Comparison of ENCODE assay signal across 2 cellular contexts in genomic region chr14:32940711-32941667, GRCh38.
TF ChIP-seq lines count a peak whose summit lies in the region.

No MANE protein-coding gene starts in this region.

TF ChIP-seq in SK-N-SH, 30 proteins besides CTCF, POLR2A, EP300 and RAD21 (continued from another document):
- no peak for TF ChIP-seq MAX (IDR thresholded peaks at IDR 0.05; ENCODE audit: low read depth)
- TF ChIP-seq YY1 (IDR thresholded peaks at IDR 0.05; ENCODE audit: low read depth), result no peak
- TF ChIP-seq, protein P1, sequence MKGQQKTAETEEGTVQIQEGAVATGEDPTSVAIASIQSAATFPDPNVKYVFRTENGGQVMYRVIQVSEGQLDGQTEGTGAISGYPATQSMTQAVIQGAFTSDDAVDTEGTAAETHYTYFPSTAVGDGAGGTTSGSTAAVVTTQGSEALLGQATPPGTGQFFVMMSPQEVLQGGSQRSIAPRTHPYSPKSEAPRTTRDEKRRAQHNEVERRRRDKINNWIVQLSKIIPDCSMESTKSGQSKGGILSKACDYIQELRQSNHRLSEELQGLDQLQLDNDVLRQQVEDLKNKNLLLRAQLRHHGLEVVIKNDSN (IDR thresholded peaks at IDR 0.05; ENCODE audit: borderline replicate concordance, low read depth), result no peak
- TF ChIP-seq TCF12 (IDR thresholded peaks at IDR 0.05), result no peak
- no peak for TF ChIP-seq FOXJ3 (CRISPR knock-in tag; IDR thresholded peaks at IDR 0.05)
- TF ChIP-seq, protein P2, sequence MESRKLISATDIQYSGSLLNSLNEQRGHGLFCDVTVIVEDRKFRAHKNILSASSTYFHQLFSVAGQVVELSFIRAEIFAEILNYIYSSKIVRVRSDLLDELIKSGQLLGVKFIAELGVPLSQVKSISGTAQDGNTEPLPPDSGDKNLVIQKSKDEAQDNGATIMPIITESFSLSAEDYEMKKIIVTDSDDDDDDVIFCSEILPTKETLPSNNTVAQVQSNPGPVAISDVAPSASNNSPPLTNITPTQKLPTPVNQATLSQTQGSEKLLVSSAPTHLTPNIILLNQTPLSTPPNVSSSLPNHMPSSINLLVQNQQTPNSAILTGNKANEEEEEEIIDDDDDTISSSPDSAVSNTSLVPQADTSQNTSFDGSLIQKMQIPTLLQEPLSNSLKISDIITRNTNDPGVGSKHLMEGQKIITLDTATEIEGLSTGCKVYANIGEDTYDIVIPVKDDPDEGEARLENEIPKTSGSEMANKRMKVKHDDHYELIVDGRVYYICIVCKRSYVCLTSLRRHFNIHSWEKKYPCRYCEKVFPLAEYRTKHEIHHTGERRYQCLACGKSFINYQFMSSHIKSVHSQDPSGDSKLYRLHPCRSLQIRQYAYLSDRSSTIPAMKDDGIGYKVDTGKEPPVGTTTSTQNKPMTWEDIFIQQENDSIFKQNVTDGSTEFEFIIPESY (IDR thresholded peaks at IDR 0.05; ENCODE audit: borderline replicate concordance, low read depth), result no peak
- TF ChIP-seq TEAD4 (IDR thresholded peaks at IDR 0.05; ENCODE audit: borderline replicate concordance, insufficient read depth), result no peak
- no peak for TF ChIP-seq EZH2phosphoT487 (IDR thresholded peaks at IDR 0.05; ENCODE audit: borderline replicate concordance, low read depth)
- TF ChIP-seq RFX5 (IDR thresholded peaks at IDR 0.05; ENCODE audit: low read length), result no peak
- no peak for TF ChIP-seq NRF1 (IDR thresholded peaks at IDR 0.05; ENCODE audit: low read depth, low read length)
- TF ChIP-seq MXI1 (IDR thresholded peaks at IDR 0.05; ENCODE audit: low read depth, low read length), result no peak
- no peak for TF ChIP-seq SIN3A (IDR thresholded peaks at IDR 0.05; ENCODE audit: borderline replicate concordance, low read depth, low read length)
- TF ChIP-seq, protein P3, sequence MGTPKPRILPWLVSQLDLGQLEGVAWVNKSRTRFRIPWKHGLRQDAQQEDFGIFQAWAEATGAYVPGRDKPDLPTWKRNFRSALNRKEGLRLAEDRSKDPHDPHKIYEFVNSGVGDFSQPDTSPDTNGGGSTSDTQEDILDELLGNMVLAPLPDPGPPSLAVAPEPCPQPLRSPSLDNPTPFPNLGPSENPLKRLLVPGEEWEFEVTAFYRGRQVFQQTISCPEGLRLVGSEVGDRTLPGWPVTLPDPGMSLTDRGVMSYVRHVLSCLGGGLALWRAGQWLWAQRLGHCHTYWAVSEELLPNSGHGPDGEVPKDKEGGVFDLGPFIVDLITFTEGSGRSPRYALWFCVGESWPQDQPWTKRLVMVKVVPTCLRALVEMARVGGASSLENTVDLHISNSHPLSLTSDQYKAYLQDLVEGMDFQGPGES (IDR thresholded peaks at IDR 0.05; ENCODE audit: low read depth, low read length), result no peak
- TF ChIP-seq FOXM1 (IDR thresholded peaks at IDR 0.05; ENCODE audit: low read depth), result no peak
- no peak for TF ChIP-seq RXRA (IDR thresholded peaks at IDR 0.05; ENCODE audit: borderline replicate concordance, low read depth)
- no peak for TF ChIP-seq JUND (IDR thresholded peaks at IDR 0.05)
TF ChIP-seq in SK-N-SH: peak in this region for 0.

TF ChIP-seq in SK-N-SH treated with all-trans-retinoic acid at 6 μM for 48 hours, 23 proteins besides CTCF, POLR2A, EP300 and RAD21 (continued from another document):
- TF ChIP-seq, protein P4, sequence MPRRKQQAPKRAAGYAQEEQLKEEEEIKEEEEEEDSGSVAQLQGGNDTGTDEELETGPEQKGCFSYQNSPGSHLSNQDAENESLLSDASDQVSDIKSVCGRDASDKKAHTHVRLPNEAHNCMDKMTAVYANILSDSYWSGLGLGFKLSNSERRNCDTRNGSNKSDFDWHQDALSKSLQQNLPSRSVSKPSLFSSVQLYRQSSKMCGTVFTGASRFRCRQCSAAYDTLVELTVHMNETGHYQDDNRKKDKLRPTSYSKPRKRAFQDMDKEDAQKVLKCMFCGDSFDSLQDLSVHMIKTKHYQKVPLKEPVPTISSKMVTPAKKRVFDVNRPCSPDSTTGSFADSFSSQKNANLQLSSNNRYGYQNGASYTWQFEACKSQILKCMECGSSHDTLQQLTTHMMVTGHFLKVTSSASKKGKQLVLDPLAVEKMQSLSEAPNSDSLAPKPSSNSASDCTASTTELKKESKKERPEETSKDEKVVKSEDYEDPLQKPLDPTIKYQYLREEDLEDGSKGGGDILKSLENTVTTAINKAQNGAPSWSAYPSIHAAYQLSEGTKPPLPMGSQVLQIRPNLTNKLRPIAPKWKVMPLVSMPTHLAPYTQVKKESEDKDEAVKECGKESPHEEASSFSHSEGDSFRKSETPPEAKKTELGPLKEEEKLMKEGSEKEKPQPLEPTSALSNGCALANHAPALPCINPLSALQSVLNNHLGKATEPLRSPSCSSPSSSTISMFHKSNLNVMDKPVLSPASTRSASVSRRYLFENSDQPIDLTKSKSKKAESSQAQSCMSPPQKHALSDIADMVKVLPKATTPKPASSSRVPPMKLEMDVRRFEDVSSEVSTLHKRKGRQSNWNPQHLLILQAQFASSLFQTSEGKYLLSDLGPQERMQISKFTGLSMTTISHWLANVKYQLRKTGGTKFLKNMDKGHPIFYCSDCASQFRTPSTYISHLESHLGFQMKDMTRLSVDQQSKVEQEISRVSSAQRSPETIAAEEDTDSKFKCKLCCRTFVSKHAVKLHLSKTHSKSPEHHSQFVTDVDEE (CRISPR knock-in tag; IDR thresholded peaks at IDR 0.05), result no peak
- no peak for TF ChIP-seq CSDC2 (CRISPR knock-in tag; IDR thresholded peaks at IDR 0.05)
- no peak for TF ChIP-seq ZFP30 (CRISPR knock-in tag; IDR thresholded peaks at IDR 0.05)
- no peak for TF ChIP-seq GLIS3 (CRISPR knock-in tag; IDR thresholded peaks at IDR 0.05)
- no peak for TF ChIP-seq ESRRG (CRISPR knock-in tag; IDR thresholded peaks at IDR 0.05)
- no peak for TF ChIP-seq SNAI2 (CRISPR knock-in tag; IDR thresholded peaks at IDR 0.05)
- TF ChIP-seq, protein P5, sequence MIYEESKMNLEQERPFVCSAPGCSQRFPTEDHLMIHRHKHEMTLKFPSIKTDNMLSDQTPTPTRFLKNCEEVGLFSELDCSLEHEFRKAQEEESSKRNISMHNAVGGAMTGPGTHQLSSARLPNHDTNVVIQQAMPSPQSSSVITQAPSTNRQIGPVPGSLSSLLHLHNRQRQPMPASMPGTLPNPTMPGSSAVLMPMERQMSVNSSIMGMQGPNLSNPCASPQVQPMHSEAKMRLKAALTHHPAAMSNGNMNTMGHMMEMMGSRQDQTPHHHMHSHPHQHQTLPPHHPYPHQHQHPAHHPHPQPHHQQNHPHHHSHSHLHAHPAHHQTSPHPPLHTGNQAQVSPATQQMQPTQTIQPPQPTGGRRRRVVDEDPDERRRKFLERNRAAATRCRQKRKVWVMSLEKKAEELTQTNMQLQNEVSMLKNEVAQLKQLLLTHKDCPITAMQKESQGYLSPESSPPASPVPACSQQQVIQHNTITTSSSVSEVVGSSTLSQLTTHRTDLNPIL (CRISPR knock-in tag; IDR thresholded peaks at IDR 0.05; ENCODE audit: low read depth), result no peak
- TF ChIP-seq ARNTL (CRISPR knock-in tag; IDR thresholded peaks at IDR 0.05; ENCODE audit: borderline replicate concordance, low read depth), result no peak
- no peak for TF ChIP-seq PPARA (CRISPR knock-in tag; IDR thresholded peaks at IDR 0.05; ENCODE audit: borderline replicate concordance)
- TF ChIP-seq, protein P6, sequence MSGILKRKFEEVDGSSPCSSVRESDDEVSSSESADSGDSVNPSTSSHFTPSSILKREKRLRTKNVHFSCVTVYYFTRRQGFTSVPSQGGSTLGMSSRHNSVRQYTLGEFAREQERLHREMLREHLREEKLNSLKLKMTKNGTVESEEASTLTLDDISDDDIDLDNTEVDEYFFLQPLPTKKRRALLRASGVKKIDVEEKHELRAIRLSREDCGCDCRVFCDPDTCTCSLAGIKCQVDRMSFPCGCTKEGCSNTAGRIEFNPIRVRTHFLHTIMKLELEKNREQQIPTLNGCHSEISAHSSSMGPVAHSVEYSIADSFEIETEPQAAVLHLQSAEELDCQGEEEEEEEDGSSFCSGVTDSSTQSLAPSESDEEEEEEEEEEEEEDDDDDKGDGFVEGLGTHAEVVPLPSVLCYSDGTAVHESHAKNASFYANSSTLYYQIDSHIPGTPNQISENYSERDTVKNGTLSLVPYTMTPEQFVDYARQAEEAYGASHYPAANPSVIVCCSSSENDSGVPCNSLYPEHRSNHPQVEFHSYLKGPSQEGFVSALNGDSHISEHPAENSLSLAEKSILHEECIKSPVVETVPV (CRISPR knock-in tag; IDR thresholded peaks at IDR 0.05), result no peak
- TF ChIP-seq ZFP3 (CRISPR knock-in tag; IDR thresholded peaks at IDR 0.05), result no peak
